Comparison of ENCODE assay signal across 19 cellular contexts in genomic region chr5:42962139-42962538, GRCh38.
"Had no signal": no experiment of that assay in that cellular context is flagged by ENCODE, and none has a peak within 500 bp of the region (broad histone marks: within the 10 kb centered on the region; RNA-seq: fewer than 3 reads in every experiment).

No MANE protein-coding gene starts in this region.

- H3K4me3 Mint-ChIP-seq: memory B cell, nephron progenitor cell had no signal

- H3K4me3 ChIP-seq: lung, prostate gland, right atrium auricular region, smooth muscle cell, transverse colon, upper lobe of right lung, uterus had no signal

- H3K4me1 Mint-ChIP-seq: nephron progenitor cell had no signal

- H3K27me3 ChIP-seq: right atrium auricular region, upper lobe of right lung, uterus had no signal

- H3K9me3 ChIP-seq: prostate gland, right atrium auricular region, transverse colon, upper lobe of right lung, uterus had no signal

- ATAC-seq: left lobe of liver, sciatic nerve, upper lobe of right lung had no signal

- H3K36me3 Mint-ChIP-seq: memory B cell had no signal

- H3K27ac Mint-ChIP-seq: memory B cell, nephron progenitor cell had no signal

- H3K27ac ChIP-seq: prostate gland, right atrium auricular region, transverse colon, upper lobe of right lung, uterus had no signal

- H3K36me3 ChIP-seq: prostate gland, right atrium auricular region, transverse colon, upper lobe of right lung, uterus had no signal

- H3K9me3 Mint-ChIP-seq: memory B cell, nephron progenitor cell had no signal

- H3K4me1 ChIP-seq: prostate gland, right atrium auricular region, transverse colon, upper lobe of right lung, uterus had no signal

- DNase-seq: cortex of kidney; kidney; nephron progenitor cell; nucleus accumbens; stimulated activated CD4-positive, alpha-beta T cell treated with anti-CD3 and anti-CD28 coated beads, Interleukin-12 subunit alpha, Interleukin-12 subunit beta, amount 100 ng/mL, for 4 hours; stimulated activated CD4-positive, alpha-beta T cell treated with anti-CD3 and anti-CD28 coated beads, Interleukin-1b, Interleukin-23, amount 100 ng/mL, for 48 hours; stimulated activated CD4-positive, alpha-beta T cell treated with anti-CD3 and anti-CD28 coated beads, Interleukin-4, amount 100 ng/mL, for 1 hour; stimulated activated CD8-positive, alpha-beta memory T cell treated with anti-CD3 and anti-CD28 coated beads, Interleukin-4, amount 100 ng/mL, for 48 hours; stimulated activated naive CD4-positive, alpha-beta T cell treated with Interleukin-2 at 50 U/mL for 16 hours; transverse colon; upper lobe of right lung; uterus had no signal

- H3K27me3 Mint-ChIP-seq: memory B cell had no signal
